8 cellular contexts compared by ENCODE assay signal in the genomic region with DNA sequence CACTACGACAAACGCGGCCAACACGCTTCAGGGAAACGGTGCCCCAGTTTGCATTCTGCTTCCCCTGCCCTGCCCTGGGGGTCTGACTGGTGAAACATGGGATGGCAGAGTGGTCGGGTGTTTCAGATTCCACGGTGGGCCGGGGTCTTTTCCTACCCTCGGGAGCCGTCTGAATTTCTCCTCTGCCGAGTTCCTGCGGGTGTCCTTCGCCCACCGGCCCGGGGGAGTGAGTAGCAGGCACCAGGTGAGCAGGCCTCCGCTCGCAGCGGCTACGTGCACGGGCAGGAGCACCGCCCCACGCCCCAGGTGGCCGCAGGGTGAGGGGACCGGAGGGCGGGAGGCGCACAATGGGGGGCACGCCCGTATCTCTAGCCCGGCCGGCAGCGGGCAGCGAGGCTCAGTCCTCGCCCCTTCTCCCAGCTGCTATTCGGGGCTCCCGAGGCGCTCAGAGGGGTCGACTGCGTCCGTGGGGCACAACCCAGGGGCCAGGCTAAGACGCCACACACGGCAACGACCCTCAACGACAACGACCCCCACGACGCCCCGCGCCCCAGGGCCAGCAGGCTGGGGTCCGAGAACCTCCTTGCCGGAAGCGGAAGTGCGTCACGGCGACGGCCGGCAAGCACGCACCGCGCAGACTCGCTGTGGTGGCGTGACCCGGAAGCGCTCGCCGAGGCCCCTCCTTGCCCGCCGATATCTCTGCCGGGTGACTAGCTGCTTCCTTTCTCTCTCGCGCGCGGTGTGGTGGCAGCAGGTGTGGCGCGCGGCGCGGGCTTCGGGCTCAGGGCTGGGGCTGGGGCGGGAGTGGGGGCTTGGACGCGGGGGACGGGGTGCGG. TPM values are rescaled to one million over a fixed set of nuclear protein-coding genes. Genes with fewer than 3 reads are reported as not detected.
DNase-seq lines count a peak whose midpoint lies in the region; ATAC-seq and TF ChIP-seq lines count a peak whose summit lies in the region.

A gene (plus strand): TSS at position 721 of the 836 bp plus-strand sequence. CDS start 236 bp downstream, outside the sequence.

- H3K4me1 Mint-ChIP-seq in HFFc6 (ENCODE audit: low read depth) (peaks cover 32% of the 10 kb centered on the region), osteocyte (ENCODE audit: unreplicated experiment) (peaks cover 31% of the 10 kb centered on the region)
- peaks cover 61% of the 10 kb centered on the region for H3K4me1 Mint-ChIP-seq in activated naive CD4-positive, alpha-beta T cell treated with anti-CD3 and anti-CD28 coated beads, Interleukin-2, amount 50 U/mL, for 24 hours

- ATAC-seq in SK-N-SH treated with all-trans-retinoic acid at 6 μM for 48 hours (peak; percentile 86), thoracic aorta (ENCODE audit: insufficient number of reproducible peaks, low FRiP score, low read depth) (peak; percentile 62)

- no peaks in the 10 kb centered on the region for H3K27me3 ChIP-seq in thoracic aorta (replicated peaks; ENCODE audit: insufficient read depth)

- peak within 1 kb of the TSS; percentile 79 for H3K27ac Mint-ChIP-seq in HFFc6
- H3K27ac Mint-ChIP-seq in activated naive CD4-positive, alpha-beta T cell treated with anti-CD3 and anti-CD28 coated beads, Interleukin-2, amount 50 U/mL, for 24 hours: peak within 1 kb of the TSS; percentile 94
- peak within 1 kb of the TSS; percentile 86 for H3K27ac Mint-ChIP-seq in osteocyte (ENCODE audit: unreplicated experiment)

- H3K9me3 Mint-ChIP-seq in HFFc6: peaks cover 5% of the 10 kb centered on the region
- peaks cover 6% of the 10 kb centered on the region for H3K9me3 Mint-ChIP-seq in activated naive CD4-positive, alpha-beta T cell treated with anti-CD3 and anti-CD28 coated beads, Interleukin-2, amount 50 U/mL, for 24 hours
- no peaks in the 10 kb centered on the region for H3K9me3 Mint-ChIP-seq in osteocyte (ENCODE audit: unreplicated experiment)

- H3K9me3 ChIP-seq in thoracic aorta: no peaks in the 10 kb centered on the region

- H3K27me3 Mint-ChIP-seq in HFFc6 (ENCODE audit: insufficient read depth) (peaks cover 4% of the 10 kb centered on the region), osteocyte (ENCODE audit: unreplicated experiment) (no peaks in the 10 kb centered on the region)
- no peaks in the 10 kb centered on the region for H3K27me3 Mint-ChIP-seq in activated naive CD4-positive, alpha-beta T cell treated with anti-CD3 and anti-CD28 coated beads, Interleukin-2, amount 50 U/mL, for 24 hours

- H3K4me3 ChIP-seq in thoracic aorta: peak within 1 kb of the TSS; percentile 82

- DNase-seq in GM04504 (ENCODE audit: low read depth) (peak; percentile 63), HFFc6 (peak; percentile 81), NAMALWA (ENCODE audit: low spot score) (peak; percentile 94), glomerular visceral epithelial cell (ENCODE audit: extremely low spot score) (peak; percentile 92), osteocyte (ENCODE audit: extremely low spot score, unreplicated experiment) (peak; percentile 97), thoracic aorta (ENCODE audit: low spot score) (peak; percentile 64)

- H3K36me3 Mint-ChIP-seq in HFFc6 (ENCODE audit: low read depth): peaks cover 38% of the 10 kb centered on the region
- H3K36me3 Mint-ChIP-seq in activated naive CD4-positive, alpha-beta T cell treated with anti-CD3 and anti-CD28 coated beads, Interleukin-2, amount 50 U/mL, for 24 hours: peaks cover 24% of the 10 kb centered on the region
- peaks cover 9% of the 10 kb centered on the region for H3K36me3 Mint-ChIP-seq in osteocyte (ENCODE audit: unreplicated experiment)

- H3K4me3 Mint-ChIP-seq in HFFc6: peak within 1 kb of the TSS; percentile 93
- H3K4me3 Mint-ChIP-seq in activated naive CD4-positive, alpha-beta T cell treated with anti-CD3 and anti-CD28 coated beads, Interleukin-2, amount 50 U/mL, for 24 hours: peak within 1 kb of the TSS; percentile 96
- H3K4me3 Mint-ChIP-seq in osteocyte (ENCODE audit: unreplicated experiment): peak within 1 kb of the TSS; percentile 87

- H3K27ac ChIP-seq in thoracic aorta: peak within 1 kb of the TSS; percentile 82 to 87

- peaks cover 7 to 28% of the 10 kb centered on the region in 2 donors for H3K4me1 ChIP-seq in thoracic aorta (ENCODE audit: control insufficient read depth in 1 of 2, low read depth in 2 of 2)

- peaks cover 12% of the 10 kb centered on the region for H3K36me3 ChIP-seq in thoracic aorta

- TF ChIP-seq CTCF in HFFc6 (IDR thresholded peaks at IDR 0.05) (no peak), osteocyte (IDR thresholded peaks at IDR 0.05) (no peak), thoracic aorta (IDR thresholded peaks at IDR 0.05) (peak; percentile 21)

TF ChIP-seq in SK-N-SH treated with all-trans-retinoic acid at 6 μM for 48 hours, 23 proteins besides CTCF, POLR2A, EP300 and RAD21:
- TF ChIP-seq, protein P1, sequence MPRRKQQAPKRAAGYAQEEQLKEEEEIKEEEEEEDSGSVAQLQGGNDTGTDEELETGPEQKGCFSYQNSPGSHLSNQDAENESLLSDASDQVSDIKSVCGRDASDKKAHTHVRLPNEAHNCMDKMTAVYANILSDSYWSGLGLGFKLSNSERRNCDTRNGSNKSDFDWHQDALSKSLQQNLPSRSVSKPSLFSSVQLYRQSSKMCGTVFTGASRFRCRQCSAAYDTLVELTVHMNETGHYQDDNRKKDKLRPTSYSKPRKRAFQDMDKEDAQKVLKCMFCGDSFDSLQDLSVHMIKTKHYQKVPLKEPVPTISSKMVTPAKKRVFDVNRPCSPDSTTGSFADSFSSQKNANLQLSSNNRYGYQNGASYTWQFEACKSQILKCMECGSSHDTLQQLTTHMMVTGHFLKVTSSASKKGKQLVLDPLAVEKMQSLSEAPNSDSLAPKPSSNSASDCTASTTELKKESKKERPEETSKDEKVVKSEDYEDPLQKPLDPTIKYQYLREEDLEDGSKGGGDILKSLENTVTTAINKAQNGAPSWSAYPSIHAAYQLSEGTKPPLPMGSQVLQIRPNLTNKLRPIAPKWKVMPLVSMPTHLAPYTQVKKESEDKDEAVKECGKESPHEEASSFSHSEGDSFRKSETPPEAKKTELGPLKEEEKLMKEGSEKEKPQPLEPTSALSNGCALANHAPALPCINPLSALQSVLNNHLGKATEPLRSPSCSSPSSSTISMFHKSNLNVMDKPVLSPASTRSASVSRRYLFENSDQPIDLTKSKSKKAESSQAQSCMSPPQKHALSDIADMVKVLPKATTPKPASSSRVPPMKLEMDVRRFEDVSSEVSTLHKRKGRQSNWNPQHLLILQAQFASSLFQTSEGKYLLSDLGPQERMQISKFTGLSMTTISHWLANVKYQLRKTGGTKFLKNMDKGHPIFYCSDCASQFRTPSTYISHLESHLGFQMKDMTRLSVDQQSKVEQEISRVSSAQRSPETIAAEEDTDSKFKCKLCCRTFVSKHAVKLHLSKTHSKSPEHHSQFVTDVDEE (CRISPR knock-in tag; IDR thresholded peaks at IDR 0.05): no peak
- TF ChIP-seq ZNF70 (CRISPR knock-in tag; IDR thresholded peaks at IDR 0.05) (no peak), SNAI2 (CRISPR knock-in tag; IDR thresholded peaks at IDR 0.05) (no peak), ZC3H10 (CRISPR knock-in tag; IDR thresholded peaks at IDR 0.05) (no peak), ZNF8 (CRISPR knock-in tag; IDR thresholded peaks at IDR 0.05) (no peak), OSR1 (CRISPR knock-in tag; IDR thresholded peaks at IDR 0.05) (no peak), PPARA (CRISPR knock-in tag; IDR thresholded peaks at IDR 0.05; ENCODE audit: borderline replicate concordance) (no peak)
- TF ChIP-seq, protein P2, sequence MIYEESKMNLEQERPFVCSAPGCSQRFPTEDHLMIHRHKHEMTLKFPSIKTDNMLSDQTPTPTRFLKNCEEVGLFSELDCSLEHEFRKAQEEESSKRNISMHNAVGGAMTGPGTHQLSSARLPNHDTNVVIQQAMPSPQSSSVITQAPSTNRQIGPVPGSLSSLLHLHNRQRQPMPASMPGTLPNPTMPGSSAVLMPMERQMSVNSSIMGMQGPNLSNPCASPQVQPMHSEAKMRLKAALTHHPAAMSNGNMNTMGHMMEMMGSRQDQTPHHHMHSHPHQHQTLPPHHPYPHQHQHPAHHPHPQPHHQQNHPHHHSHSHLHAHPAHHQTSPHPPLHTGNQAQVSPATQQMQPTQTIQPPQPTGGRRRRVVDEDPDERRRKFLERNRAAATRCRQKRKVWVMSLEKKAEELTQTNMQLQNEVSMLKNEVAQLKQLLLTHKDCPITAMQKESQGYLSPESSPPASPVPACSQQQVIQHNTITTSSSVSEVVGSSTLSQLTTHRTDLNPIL (CRISPR knock-in tag; IDR thresholded peaks at IDR 0.05; ENCODE audit: low read depth): no peak

RNA-seq across cellular contexts. Expression of the gene that starts here (rescaled TPM):
- total RNA-seq in HFFc6 (2021; fragmentation: NEBNext Ultra II Directional; extraction: Animal tissue kit (Norgen Biotek cat#: 25700)): 1,000 to 10,000 TPM; 1,061 to 1,388 (median 1,229) TPM
- total RNA-seq in osteocyte: 1,013 and 1,039 TPM in 2 replicates
- total RNA-seq in thoracic aorta: 1,000 to 10,000 TPM; 1,025 to 2,724 TPM

Comparison
In these comparisons a context has a peak if more than half of its experiments do, and no peak if none do; other contexts are left out.
1. Peak in every context shown above with its lines: DNase-seq, ATAC-seq, H3K4me3 ChIP-seq and H3K27ac ChIP-seq.